Comparison of ENCODE assay signal across 8 cellular contexts in the genomic region with DNA sequence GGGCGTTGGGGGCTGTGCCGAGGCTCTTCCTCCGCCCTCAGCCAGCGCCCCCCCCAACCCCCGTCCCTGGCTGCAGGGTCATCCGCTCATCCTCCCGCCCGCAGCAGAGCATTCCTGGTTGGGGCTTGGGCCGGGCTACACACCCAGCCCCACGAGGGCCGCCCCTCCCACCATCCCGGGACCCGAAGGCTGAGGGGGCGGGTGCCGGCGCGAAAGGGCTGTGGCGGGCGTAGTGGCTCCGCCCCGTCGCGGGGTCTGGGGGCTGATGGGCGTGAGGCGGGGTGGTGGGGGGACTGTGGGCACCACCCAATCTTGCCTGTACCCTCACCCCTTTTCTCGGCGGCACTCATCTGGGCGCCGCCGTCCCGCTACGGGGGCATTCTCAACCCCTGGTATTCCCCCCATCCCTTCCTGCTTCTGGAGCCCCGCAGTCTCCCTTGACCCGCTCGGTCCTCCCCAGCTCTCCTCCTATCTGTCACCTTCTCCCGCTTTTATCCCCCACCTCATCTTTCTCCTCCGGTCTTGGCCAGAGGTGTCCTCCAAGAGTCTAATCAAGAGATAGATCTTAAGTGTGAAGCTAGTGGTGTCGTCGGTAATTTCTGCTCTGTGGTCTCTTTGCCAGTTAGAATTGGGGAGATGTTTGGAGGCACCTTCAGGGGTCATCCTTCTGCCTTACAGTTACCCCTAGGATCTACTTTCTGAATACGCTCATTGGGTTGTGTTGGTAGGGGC. TPM values are rescaled to one million over a fixed set of nuclear protein-coding genes. Genes with fewer than 3 reads are reported as not detected.
DNase-seq lines count a peak whose midpoint lies in the region; ATAC-seq and TF ChIP-seq lines count a peak whose summit lies in the region.

No MANE protein-coding gene starts in this region.

- H3K9me2 ChIP-seq in SU-DHL-6 (replicated peaks; ENCODE audit: insufficient read depth, low read length) = no peaks in the 10 kb centered on the region

- peak overlapping the region; percentile 40 for H4K8ac ChIP-seq in mesendoderm (ENCODE audit: low read depth, low read length)

- no peak overlapping the region for H2BK120ac ChIP-seq in mesendoderm (ENCODE audit: low read depth, low read length)

- 0 out of 2 replicates have a peak, but pooled peaks cover 6% of the 10 kb centered on the region for H3F3A ChIP-seq in SU-DHL-6 (ENCODE audit: insufficient read depth)

- H4K5ac ChIP-seq in mesendoderm (ENCODE audit: low read length) = no peak overlapping the region

- no peak overlapping the region for H2BK15ac ChIP-seq in mesendoderm (replicated peaks; ENCODE audit: low read depth)

- DNase-seq in effector CD4-positive, alpha-beta T cell = peak; percentile 38
- DNase-seq in mesendoderm (peak; percentile 90), suprapubic skin (ENCODE audit: low spot score in 2 of 2) (peak in 1 of 2 donors; percentile 87), NCI-H510A (lab: John Stamatoyannopoulos, UW) (no peak)

- H3K27ac ChIP-seq in SU-DHL-6 (ENCODE audit: low read depth, low read length) (no peak overlapping the region; the same call in 1 of the 2 replicates), mesendoderm (ENCODE audit: low read depth, low read length) (peak overlapping the region; percentile 88), suprapubic skin (peak overlapping the region; percentile 95)

- H3K79me2 ChIP-seq in SU-DHL-6 (ENCODE audit: insufficient read depth, low read length) (no peaks in the 10 kb centered on the region), mesendoderm (ENCODE audit: control insufficient read depth, insufficient read depth, low read length) (no peaks in the 10 kb centered on the region)

- H3K27me3 ChIP-seq in SU-DHL-6 (ENCODE audit: low read length) (no peaks in the 10 kb centered on the region), mesendoderm (ENCODE audit: insufficient read depth, low read length, poor library complexity) (no peaks in the 10 kb centered on the region), suprapubic skin (no peaks in the 10 kb centered on the region)

- H3K4me3 ChIP-seq in SU-DHL-6 (ENCODE audit: insufficient read depth, low read length, poor library complexity, severe bottlenecking) (peak overlapping the region; percentile 61), mesendoderm (ENCODE audit: low read length) (peak overlapping the region; percentile 66), suprapubic skin (peak overlapping the region; percentile 100)

- ATAC-seq in GM21367 (IDR thresholded peaks at IDR 0.05; ENCODE audit: unreplicated experiment) = peak; percentile 26
- peak; percentile 16 for ATAC-seq in HG03521 (IDR thresholded peaks at IDR 0.05; ENCODE audit: unreplicated experiment)

- no peaks in the 10 kb centered on the region for H3K79me1 ChIP-seq in mesendoderm (ENCODE audit: low read length)

- peak overlapping the region; percentile 33 for H3K18ac ChIP-seq in mesendoderm (ENCODE audit: low read length)

- H2AFZ ChIP-seq in SU-DHL-6 (ENCODE audit: low read depth, low read length, severe bottlenecking) = peak overlapping the region; percentile 91

- H3K36me3 ChIP-seq in ES-I3 (ENCODE audit: insufficient read depth, low read length) = no peaks in the 10 kb centered on the region
- H3K36me3 ChIP-seq in SU-DHL-6 (ENCODE audit: low read length) = no peaks in the 10 kb centered on the region
- H3K36me3 ChIP-seq in mesendoderm (ENCODE audit: control insufficient read depth, insufficient read depth, low read length) = no peaks in the 10 kb centered on the region
- no peaks in the 10 kb centered on the region for H3K36me3 ChIP-seq in suprapubic skin

- no peak for TF ChIP-seq CTCF in SU-DHL-6 (IDR thresholded peaks at IDR 0.05; ENCODE audit: insufficient read depth, low read length, poor library complexity, severe bottlenecking)
- TF ChIP-seq CTCF in suprapubic skin (IDR thresholded peaks at IDR 0.05) = no peak

- H3K9ac ChIP-seq in ES-I3 (ENCODE audit: low read depth, low read length) = peak overlapping the region; percentile 55
- H3K9ac ChIP-seq in SU-DHL-6 (ENCODE audit: low read length) = peak overlapping the region; percentile 72
- H3K9ac ChIP-seq in mesendoderm (ENCODE audit: low read length) = peak overlapping the region; percentile 71

- H3K4ac ChIP-seq in mesendoderm (ENCODE audit: low read depth, low read length) = no peak overlapping the region

- peak overlapping the region; percentile 47 for H3K56ac ChIP-seq in mesendoderm (ENCODE audit: low read length)

- H3K4me1 ChIP-seq in ES-I3 (ENCODE audit: insufficient read depth, low read length) (0 out of 2 replicates have a peak, but pooled peaks cover 2% of the 10 kb centered on the region), mesendoderm (ENCODE audit: control insufficient read depth, low read depth, low read length) (no peaks in the 10 kb centered on the region), suprapubic skin (peaks cover 33% of the 10 kb centered on the region)

- H3K23ac ChIP-seq in mesendoderm (ENCODE audit: low read length) = no peak overlapping the region

- H4K20me1 ChIP-seq in SU-DHL-6 (ENCODE audit: low read depth, low read length) = 0 out of 2 replicates have a peak, but pooled peaks cover 4% of the 10 kb centered on the region

- H2AK5ac ChIP-seq in mesendoderm (ENCODE audit: low read length) = no peak overlapping the region

- H3K4me2 ChIP-seq in SU-DHL-6 (ENCODE audit: low read depth, low read length, poor library complexity, severe bottlenecking) = peak overlapping the region; percentile 82
- peak overlapping the region; percentile 62 for H3K4me2 ChIP-seq in mesendoderm (ENCODE audit: low read length)

- no peak for TF ChIP-seq POLR2A in suprapubic skin (IDR thresholded peaks at IDR 0.05)

- no peaks in the 10 kb centered on the region for H3K9me3 ChIP-seq in ES-I3 (ENCODE audit: control insufficient read depth, insufficient read depth, low read length)
- no peaks in the 10 kb centered on the region for H3K9me3 ChIP-seq in SU-DHL-6 (ENCODE audit: insufficient read depth, low read length)
- H3K9me3 ChIP-seq in suprapubic skin = no peaks in the 10 kb centered on the region

- peak overlapping the region; percentile 21 for H2BK5ac ChIP-seq in mesendoderm (ENCODE audit: low read length)

- WGBS in mesendoderm (ENCODE audit: extremely low coverage, insufficient coverage, low lambda C conversion rate) = no CpG with 5 or more reads among the region's 40 CpGs
- WGBS in suprapubic skin = under 1% methylated on average over 16 of the region's 40 CpGs

- no peak for TF ChIP-seq EP300 in suprapubic skin (IDR thresholded peaks at IDR 0.05)

RNA-seq across cellular contexts. Expression of gene FER, which starts 1.6 kb away (rescaled TPM):
- 11.9 TPM for polyA plus RNA-seq in mesendoderm (2013, experiment 1 of 2)
- 10.1 TPM for polyA plus RNA-seq in mesendoderm (2013, experiment 2 of 2)
- total RNA-seq in suprapubic skin = 10 to 100 TPM; 16.1 to 29.9 (median 23.3) TPM
